In the genomic region with DNA sequence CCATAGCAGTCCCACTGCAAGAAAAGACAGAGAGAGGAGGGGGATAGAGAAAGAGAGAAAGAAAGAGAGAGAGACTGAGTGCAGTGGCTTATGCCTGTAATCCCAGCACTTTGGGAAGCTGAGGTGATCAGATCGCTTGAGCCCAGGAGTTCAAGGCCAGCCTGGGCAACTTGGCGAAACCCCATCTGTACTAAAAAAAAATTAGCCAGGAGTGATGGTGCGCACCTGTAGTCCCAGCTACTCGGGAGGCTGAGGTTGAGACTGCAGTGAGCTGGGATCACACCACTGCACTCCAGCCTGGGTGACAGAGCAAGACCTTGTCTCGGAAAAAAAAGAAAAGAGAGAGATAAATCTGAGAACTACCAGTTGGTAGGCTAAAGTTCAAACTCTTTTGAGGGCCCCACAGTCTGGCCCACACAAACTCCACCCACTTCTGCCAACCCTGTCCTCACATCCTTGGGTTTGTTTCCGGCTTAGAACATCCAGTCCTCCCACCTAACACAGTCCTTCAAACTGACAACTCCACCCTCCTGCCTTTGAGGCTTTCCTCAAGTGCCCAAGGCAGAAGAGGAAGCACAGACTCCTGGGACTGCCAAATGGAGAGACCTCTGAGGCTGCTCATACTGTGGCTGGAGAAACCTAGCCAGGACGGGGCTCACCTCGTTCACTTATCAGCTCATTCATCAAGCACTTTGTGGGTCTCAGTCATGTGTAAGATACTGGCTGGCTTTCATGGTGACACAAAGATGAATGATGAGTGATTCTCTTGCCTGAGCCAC, we compare ENCODE assay signal across 1 cellular context.
TF ChIP-seq lines count a peak whose summit lies in the region.

No MANE protein-coding gene starts in this region.

TF ChIP-seq in GM12878, 131 proteins besides CTCF, POLR2A, EP300 and RAD21:
- no peak for TF ChIP-seq SP1 (IDR thresholded peaks at IDR 0.05; ENCODE audit: low read depth, low read length)
- TF ChIP-seq, protein P1, sequence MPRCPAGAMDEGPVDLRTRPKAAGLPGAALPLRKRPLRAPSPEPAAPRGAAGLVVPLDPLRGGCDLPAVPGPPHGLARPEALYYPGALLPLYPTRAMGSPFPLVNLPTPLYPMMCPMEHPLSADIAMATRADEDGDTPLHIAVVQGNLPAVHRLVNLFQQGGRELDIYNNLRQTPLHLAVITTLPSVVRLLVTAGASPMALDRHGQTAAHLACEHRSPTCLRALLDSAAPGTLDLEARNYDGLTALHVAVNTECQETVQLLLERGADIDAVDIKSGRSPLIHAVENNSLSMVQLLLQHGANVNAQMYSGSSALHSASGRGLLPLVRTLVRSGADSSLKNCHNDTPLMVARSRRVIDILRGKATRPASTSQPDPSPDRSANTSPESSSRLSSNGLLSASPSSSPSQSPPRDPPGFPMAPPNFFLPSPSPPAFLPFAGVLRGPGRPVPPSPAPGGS (IDR thresholded peaks at IDR 0.05; ENCODE audit: borderline replicate concordance, insufficient read depth, low read depth, low read length, poor library complexity, severe bottlenecking), result peak; percentile 44
